In the genomic region with DNA sequence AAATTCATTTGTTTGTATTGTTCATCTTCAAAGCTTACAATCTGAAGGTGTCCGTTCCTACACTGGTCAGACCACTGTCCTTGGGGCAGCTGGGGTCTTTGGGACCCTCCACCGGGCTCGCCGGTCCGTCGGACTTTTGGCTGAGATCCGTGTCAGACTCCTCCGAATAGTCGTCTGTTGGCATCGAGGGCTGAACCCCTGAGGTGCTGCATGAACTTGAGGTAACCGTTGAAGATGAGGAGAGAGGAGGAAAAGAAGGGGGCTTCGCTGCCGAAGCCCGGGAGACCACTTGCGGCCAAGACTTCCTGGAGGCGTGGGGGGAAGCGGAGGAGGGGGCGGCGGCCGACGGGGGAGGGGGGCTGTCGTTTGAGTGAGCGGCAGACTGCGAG, we compare ENCODE assay signal across 8 cellular contexts.
A peak's percentile ranks its signal among the peaks of the same experiment; 100 is the strongest.
DNase-seq lines count a peak whose midpoint lies in the region; TF ChIP-seq lines count a peak whose summit lies in the region.

No MANE protein-coding gene starts in this region.

- DNase-seq in CD14-positive monocyte (ENCODE audit: low spot score) (no peak), neural crest cell (ENCODE audit: low read depth, low spot score) (peak; percentile 6), NCI-H2196 (lab: John Stamatoyannopoulos, UW; ENCODE audit: unreplicated experiment) (no peak), NCI-H82 (lab: John Stamatoyannopoulos, UW) (no peak), NK-92 (lab: John Stamatoyannopoulos, UW; ENCODE audit: unreplicated experiment) (no peak)
- no peak for DNase-seq in effector CD4-positive, alpha-beta T cell

- 4% methylated on average over 24 of the region's 24 CpGs for WGBS in HUES64

- H3K9me3 Mint-ChIP-seq in CD14-positive monocyte = no peaks in the 10 kb centered on the region
- no peaks in the 10 kb centered on the region for H3K9me3 Mint-ChIP-seq in neural crest cell

- peaks cover 27% of the 10 kb centered on the region for H3K4me1 Mint-ChIP-seq in CD14-positive monocyte
- peaks cover 59% of the 10 kb centered on the region for H3K4me1 Mint-ChIP-seq in neural crest cell

- H3K4me3 Mint-ChIP-seq in CD14-positive monocyte = peak overlapping the region; percentile 81 to 90
- peak overlapping the region; percentile 86 for H3K4me3 Mint-ChIP-seq in neural crest cell

- H3K9ac ChIP-seq in HUES64 (ENCODE audit: low read depth, low read length) (no peak overlapping the region), duodenal mucosa (ENCODE audit: low read depth in 1 of 2, low read length in 2 of 2) (no peak overlapping the region)

- H3K27me3 ChIP-seq in HUES64 (ENCODE audit: insufficient read depth, low read length) (peaks cover 10% of the 10 kb centered on the region), duodenal mucosa (ENCODE audit: control insufficient read depth in 1 of 2, insufficient read depth in 2 of 2, low read length in 2 of 2) (no peaks in the 10 kb centered on the region)

- no peak overlapping the region for H3K27ac ChIP-seq in HUES64 (ENCODE audit: low read depth, low read length)
- H3K27ac ChIP-seq in duodenal mucosa (ENCODE audit: low read depth, low read length) = no peak overlapping the region

- H3K4me3 ChIP-seq in HUES64 (ENCODE audit: low read length) (peak overlapping the region; percentile 60), duodenal mucosa (ENCODE audit: low read depth in 1 of 2, low read length in 2 of 2) (peak overlapping the region; percentile 46 to 76)

- peaks cover 32% of the 10 kb centered on the region for H3K4me1 ChIP-seq in HUES64 (ENCODE audit: insufficient read depth, low read length)
- peaks cover 0 to 8% of the 10 kb centered on the region in 2 donors for H3K4me1 ChIP-seq in duodenal mucosa (ENCODE audit: control insufficient read depth in 1 of 2, insufficient read depth in 2 of 2, low read length in 2 of 2)

- TF ChIP-seq CTCF in CD14-positive monocyte (IDR thresholded peaks at IDR 0.05) = no peak
- TF ChIP-seq CTCF in neural crest cell (conservative IDR thresholded peaks at IDR 0.05) = no peak

- H3K27me3 Mint-ChIP-seq in CD14-positive monocyte (ENCODE audit: low read depth in 3 of 3) (peaks cover 3 to 7% (median 4%) of the 10 kb centered on the region in 3 donors), neural crest cell (ENCODE audit: low read depth) (peaks cover 2% of the 10 kb centered on the region)

- H3K9me3 ChIP-seq in HUES64 (ENCODE audit: insufficient read depth, low read depth, low read length) (no peaks in the 10 kb centered on the region), duodenal mucosa (ENCODE audit: control insufficient read depth in 1 of 2, low read length in 2 of 2) (no peaks in the 10 kb centered on the region)

- peaks cover 15 to 19% of the 10 kb centered on the region in 2 donors for H3K36me3 Mint-ChIP-seq in CD14-positive monocyte
- H3K36me3 Mint-ChIP-seq in neural crest cell (ENCODE audit: low read depth) = peaks cover 26% of the 10 kb centered on the region

- no peaks in the 10 kb centered on the region for H3K36me3 ChIP-seq in HUES64 (ENCODE audit: insufficient read depth, low read length)
- peaks cover 0 to 6% of the 10 kb centered on the region in 2 donors for H3K36me3 ChIP-seq in duodenal mucosa (ENCODE audit: control insufficient read depth in 1 of 2, insufficient read depth in 2 of 2, low read length in 2 of 2)

- H3K27ac Mint-ChIP-seq in CD14-positive monocyte (peak overlapping the region; percentile 84 to 97 (median 93)), neural crest cell (ENCODE audit: unreplicated experiment) (peak overlapping the region; percentile 99)

- intact Hi-C loops in CD14-positive monocyte (cut with micrococcal nuclease) = loop anchor here (5.0 to 10.0 kb wide), 3 partner anchors 120 to 145 kb away; no protein-coding TSS in a partner anchor
